10 cellular contexts compared by ENCODE assay signal in the genomic region with DNA sequence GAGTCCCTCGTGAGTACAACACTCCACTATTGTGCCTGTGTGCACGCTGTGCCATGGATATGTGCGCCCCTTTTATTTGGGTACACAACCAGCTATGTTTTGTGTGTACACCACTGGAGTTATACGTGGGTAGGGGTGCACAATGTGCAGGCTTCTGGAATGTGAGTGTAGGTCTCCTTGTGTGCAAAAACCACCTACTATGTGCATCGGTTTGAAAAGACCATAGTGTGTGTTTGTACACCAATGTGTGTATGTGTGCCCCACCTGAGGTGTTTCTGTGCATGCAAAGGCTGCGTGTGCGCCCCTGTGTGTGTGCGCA.
DNase-seq lines count a peak whose midpoint lies in the region; ATAC-seq and TF ChIP-seq lines count a peak whose summit lies in the region.
"Had no signal": no experiment of that assay in that cellular context is flagged by ENCODE, and none has a peak within 500 bp of the region (broad histone marks: within the 10 kb centered on the region; RNA-seq: fewer than 3 reads in every experiment).

No MANE protein-coding gene starts in this region.

- H3K9me3 ChIP-seq in ES-I3 (ENCODE audit: control insufficient read depth, insufficient read depth, low read length): no peaks in the 10 kb centered on the region
- H3K9me3 ChIP-seq in body of pancreas: no peaks in the 10 kb centered on the region
- no peaks in the 10 kb centered on the region for H3K9me3 ChIP-seq in iPS-15b (ENCODE audit: control insufficient read depth, insufficient read depth, low read length)

- no peaks in the 10 kb centered on the region for H3K27me3 ChIP-seq in body of pancreas
- H3K27me3 ChIP-seq in iPS-15b (ENCODE audit: control insufficient read depth, insufficient read depth, low read length): peaks cover 14% of the 10 kb centered on the region

- DNase-seq in body of pancreas (no peak), retinal pigment epithelial cell (ENCODE audit: low read depth) (no peak), NCI-H748 treated with DMSO at 0.1 percent for 48 hours (lab: John Stamatoyannopoulos, UW) (no peak)
- DNase-seq in activated CD4-positive, alpha-beta T cell treated with anti-CD3 and anti-CD28 coated beads for 4 hours: no peak
- DNase-seq: effector memory CD8-positive, alpha-beta T cell had no signal

- intact Hi-C loops in body of pancreas (cut with DNase I): loop anchor here (10.0 kb wide), 1 partner anchor 108 kb away; no protein-coding TSS in a partner anchor

- TF ChIP-seq CTCF in body of pancreas (IDR thresholded peaks at IDR 0.05): no peak
- no peak for TF ChIP-seq CTCF in retinal pigment epithelial cell (conservative IDR thresholded peaks at IDR 0.05; ENCODE audit: low read depth, low read length)

- peak overlapping the region; percentile 83 to 93 (median 92) for H3K27ac ChIP-seq in body of pancreas

- H3K36me3 ChIP-seq in ES-I3 (ENCODE audit: insufficient read depth, low read length) (no peaks in the 10 kb centered on the region), body of pancreas (replicated peaks in 1 of 2; ENCODE audit: insufficient read depth in 1 of 2, low read depth in 2 of 2) (no peaks in the 10 kb centered on the region), iPS-15b (ENCODE audit: control insufficient read depth, insufficient read depth, low read length) (no peaks in the 10 kb centered on the region)

- H3K4me3 ChIP-seq in body of pancreas (no peak overlapping the region), iPS-15b (ENCODE audit: low read depth, low read length) (peak overlapping the region; percentile 55), retinal pigment epithelial cell (ENCODE audit: low read length) (peak overlapping the region; percentile 6)

- no peak for TF ChIP-seq POLR2A in body of pancreas (IDR thresholded peaks at IDR 0.05)

- 45 to 70% methylated on average over 4 to 8 of the region's 8 CpGs for WGBS in body of pancreas, 2 donors

- no peak for ATAC-seq in body of pancreas
- no peak for ATAC-seq in HG03378 (IDR thresholded peaks at IDR 0.05; ENCODE audit: unreplicated experiment)
- no peak for ATAC-seq in HG02938 (IDR thresholded peaks at IDR 0.05; ENCODE audit: unreplicated experiment)
- ATAC-seq: activated T-helper 17 cell treated with anti-CD3 and anti-CD28 coated beads, Interleukin-2, amount 50 U/mL, for 72 hours; effector memory CD8-positive, alpha-beta T cell had no signal

- H3K9ac ChIP-seq in ES-I3 (ENCODE audit: low read depth, low read length) (peak overlapping the region; percentile 49), iPS-15b (ENCODE audit: low read depth, low read length) (no peak overlapping the region)

- H3K4me1 ChIP-seq in ES-I3 (ENCODE audit: insufficient read depth, low read length): peaks cover 9% of the 10 kb centered on the region
- peaks cover 56% of the 10 kb centered on the region for H3K4me1 ChIP-seq in body of pancreas
- peaks cover 9% of the 10 kb centered on the region for H3K4me1 ChIP-seq in iPS-15b (ENCODE audit: control insufficient read depth, insufficient read depth, low read length)

Comparison
In these comparisons a context has a peak if more than half of its experiments do, and no peak if none do; other contexts are left out.
1. H3K4me3 ChIP-seq: peak in iPS-15b (single experiment) and retinal pigment epithelial cell (single experiment); none in body of pancreas (0 of 2).